In the genomic region with DNA sequence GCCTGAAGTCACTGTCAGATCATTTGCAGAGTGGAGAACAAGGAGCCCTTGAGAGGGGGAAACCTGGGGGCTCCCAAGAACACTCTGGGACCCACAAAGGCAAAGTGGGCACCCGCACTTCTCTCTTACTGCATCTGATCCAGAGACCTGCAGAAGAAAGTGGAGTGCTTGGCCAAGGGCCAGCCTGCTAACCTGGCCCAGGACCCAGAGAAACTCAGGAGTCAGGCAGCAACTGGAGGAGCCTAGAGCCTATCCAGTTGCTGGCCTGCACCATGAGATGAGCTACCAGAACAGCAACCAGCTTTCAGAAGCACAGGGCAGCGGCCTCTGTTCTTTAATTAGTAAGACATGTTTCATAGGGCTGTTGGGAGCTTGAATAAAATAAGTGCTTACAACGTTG, we compare ENCODE assay signal across 16 cellular contexts.
DNase-seq lines count a peak whose midpoint lies in the region; ATAC-seq and TF ChIP-seq lines count a peak whose summit lies in the region.
"Had no signal": no experiment of that assay in that cellular context is flagged by ENCODE, and none has a peak within 500 bp of the region (broad histone marks: within the 10 kb centered on the region; RNA-seq: fewer than 3 reads in every experiment).

No MANE protein-coding gene starts in this region.

- no peaks in the 10 kb centered on the region for H3K36me3 ChIP-seq in endodermal cell (ENCODE audit: control insufficient read depth, insufficient read depth, low read length)
- H3K36me3 ChIP-seq in thyroid gland = no peaks in the 10 kb centered on the region

- TF ChIP-seq POLR2A in thyroid gland (IDR thresholded peaks at IDR 0.05) = no peak

- DNase-seq in left ventricle myocardium superior (peak; percentile 49), cardiac septum (ENCODE audit: low spot score) (no peak), endodermal cell (no peak), mesothelial cell of epicardium (ENCODE audit: low spot score in 2 of 2, unreplicated experiment in 2 of 2) (no peak), thyroid gland (peak; percentile 86 to 87), endothelial cell (ENCODE audit: low spot score) (no peak)
- DNase-seq in activated T-cell treated with anti-CD3 and anti-CD28 coated beads, Interleukin-2, amount 50 U/mL, for 1 hour = no peak
- no peak for DNase-seq in effector CD8-positive, alpha-beta T cell (lab: John Stamatoyannopoulos, UW)
- DNase-seq: DND-41; H7; KG1; NCI-H1105 treated with DMSO at 0.1 percent for 48 hours; NCI-H1694; NCI-H526; NK-92 treated with Interleukin-12 subunit alpha and Interleukin-12 subunit beta, amount 100 ng/mL, for 24 hours had no signal

- peak; percentile 55 for ATAC-seq in left ventricle myocardium superior
- ATAC-seq: Right ventricle myocardium inferior had no signal

- TF ChIP-seq CTCF in endodermal cell (conservative IDR thresholded peaks at IDR 0.05) = no peak
- TF ChIP-seq CTCF in mesothelial cell of epicardium (IDR thresholded peaks at IDR 0.05; ENCODE audit: unreplicated experiment) = no peak
- TF ChIP-seq CTCF in thyroid gland (IDR thresholded peaks at IDR 0.05) = no peak
- no peak for TF ChIP-seq CTCF in endothelial cell (IDR thresholded peaks at IDR 0.05; ENCODE audit: unreplicated experiment)

- intact Hi-C loops in left ventricle myocardium superior (cut with micrococcal nuclease) (no loop called here), cardiac septum (cut with DNase I) (no loop called here), thyroid gland (cut with DNase I) (no loop called here)

- H3K27me3 Mint-ChIP-seq in endodermal cell (ENCODE audit: insufficient read depth) (no peaks in the 10 kb centered on the region), mesothelial cell of epicardium (ENCODE audit: low read depth) (no peaks in the 10 kb centered on the region), endothelial cell (ENCODE audit: unreplicated experiment) (no peaks in the 10 kb centered on the region)

- H3K27me3 ChIP-seq in endodermal cell (ENCODE audit: control insufficient read depth, insufficient read depth, low read length, poor library complexity, severe bottlenecking) (no peaks in the 10 kb centered on the region), thyroid gland (no peaks in the 10 kb centered on the region)

- no peak overlapping the region for H3K4me3 Mint-ChIP-seq in endodermal cell
- H3K4me3 Mint-ChIP-seq in mesothelial cell of epicardium = no peak overlapping the region
- H3K4me3 Mint-ChIP-seq in endothelial cell (ENCODE audit: unreplicated experiment) = no peak overlapping the region

- H3K9me3 ChIP-seq in endodermal cell (ENCODE audit: control insufficient read depth, low read length) (no peaks in the 10 kb centered on the region), thyroid gland (no peaks in the 10 kb centered on the region)

- no peak overlapping the region for H3K27ac Mint-ChIP-seq in endodermal cell
- H3K27ac Mint-ChIP-seq in mesothelial cell of epicardium = peak overlapping the region; percentile 11
- no peak overlapping the region for H3K27ac Mint-ChIP-seq in endothelial cell (ENCODE audit: unreplicated experiment)

- H3K36me3 Mint-ChIP-seq in endodermal cell (ENCODE audit: low read depth) (no peaks in the 10 kb centered on the region), mesothelial cell of epicardium (no peaks in the 10 kb centered on the region), endothelial cell (ENCODE audit: low read depth, unreplicated experiment) (no peaks in the 10 kb centered on the region)

- peak overlapping the region; percentile 70 for H3K27ac ChIP-seq in endodermal cell (ENCODE audit: low read depth, low read length)
- H3K27ac ChIP-seq in thyroid gland = no peak overlapping the region

- 88 to 100% methylated on average over 2 to 3 of the region's 3 CpGs for WGBS in endodermal cell (ENCODE audit: insufficient coverage in 1 of 2, insufficient read length in 1 of 2), 2 experiments
- 39 to 59% methylated on average over 3 of the region's 3 CpGs for WGBS in thyroid gland, 2 donors

- H3K9me3 Mint-ChIP-seq in endodermal cell (no peaks in the 10 kb centered on the region), mesothelial cell of epicardium (peaks cover 8% of the 10 kb centered on the region), endothelial cell (ENCODE audit: unreplicated experiment) (no peaks in the 10 kb centered on the region)

- no peak overlapping the region for H3K4me3 ChIP-seq in endodermal cell (ENCODE audit: low read length)
- H3K4me3 ChIP-seq in thyroid gland (replicated peaks in 1 of 3) = no peak overlapping the region

- H3K4me1 Mint-ChIP-seq in endodermal cell (peaks cover 9% of the 10 kb centered on the region), mesothelial cell of epicardium (peaks cover 14% of the 10 kb centered on the region), endothelial cell (ENCODE audit: unreplicated experiment) (peaks cover 42% of the 10 kb centered on the region)

- H3K9ac ChIP-seq in endodermal cell (ENCODE audit: extremely low read depth, low read length, poor library complexity, severe bottlenecking) = no peak overlapping the region

- H3K4me1 ChIP-seq in endodermal cell (ENCODE audit: control insufficient read depth, insufficient read depth, low read length) (peaks cover 6% of the 10 kb centered on the region), thyroid gland (no peaks in the 10 kb centered on the region)

Comparison
In these comparisons a context has a peak if more than half of its experiments do, and no peak if none do; other contexts are left out.
1. DNase-seq: peak in left ventricle myocardium superior (single experiment) and thyroid gland (2 of 2); none in cardiac septum (single experiment), endodermal cell (single experiment), mesothelial cell of epicardium (0 of 2), activated T-cell treated with anti-CD3 and anti-CD28 coated beads, Interleukin-2, amount 50 U/mL, for 1 hour (single experiment), effector CD8-positive, alpha-beta T cell (single experiment) and endothelial cell (single experiment).